ENCODE assay signal across 24 cellular contexts in the genomic region with DNA sequence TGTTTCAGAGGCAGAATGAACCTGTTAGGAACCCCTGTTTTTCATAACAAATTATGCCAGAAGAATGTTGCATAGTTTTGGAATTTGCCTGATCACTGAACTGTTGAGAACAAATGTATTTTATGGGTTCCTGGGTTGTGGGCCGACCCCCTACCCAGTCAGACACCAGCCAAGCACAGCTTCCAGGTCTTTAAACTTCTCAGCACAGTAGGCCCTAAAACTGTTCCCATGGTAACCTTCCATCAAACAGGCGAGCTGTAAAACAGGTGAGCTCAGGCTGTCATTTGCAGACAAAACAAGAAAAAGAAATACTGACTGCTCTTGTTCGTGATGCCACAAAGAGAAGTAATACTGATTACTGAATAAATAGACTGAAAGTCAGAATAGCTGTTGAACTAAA.
"Had no signal": no experiment of that assay in that cellular context is flagged by ENCODE, and none has a peak within 500 bp of the region (broad histone marks: within the 10 kb centered on the region; RNA-seq: fewer than 3 reads in every experiment).

No MANE protein-coding gene starts in this region.

- H3K4me2 ChIP-seq: PC-9 had no signal

- H3K27ac ChIP-seq: PC-9 had no signal

- H3K9me3 ChIP-seq: MG63 had no signal

- ATAC-seq: activated CD4-positive, alpha-beta T cell treated with anti-CD3 and anti-CD28 coated beads for 36 hours; activated T-helper 17 cell treated with anti-CD3 and anti-CD28 coated beads, Interleukin-2, amount 50 U/mL, for 72 hours had no signal

- H3K36me3 ChIP-seq: MG63 had no signal

- H3K4me3 ChIP-seq: MG63, PC-9 had no signal

- DNase-seq: activated CD4-positive, alpha-beta memory T cell treated with anti-CD3 and anti-CD28 coated beads, Interleukin-2, amount 10 ng/mL, durations not matched to agents 7 days and 5 days; activated CD4-positive, alpha-beta T cell treated with anti-CD3 and anti-CD28 coated beads for 36 hours; activated CD4-positive, alpha-beta T cell treated with anti-CD3 and anti-CD28 coated beads, Interleukin-2, amount 50 U/mL, for 1 hour; activated gamma-delta T cell; activated naive CD4-positive, alpha-beta T cell treated with anti-CD3 and anti-CD28 coated beads for 36 hours; activated T-cell treated with anti-CD3 and anti-CD28 coated beads for 4 hours; activated T-cell treated with anti-CD3 and anti-CD28 coated beads, Interleukin-2, amount 50 U/mL, for 48 hours; amygdala; MG63; MV-4-11; NCI-H1092 treated with DMSO at 0.1 percent for 48 hours; NCI-H1694 treated with DMSO at 0.1 percent for 48 hours; NCI-H2029 treated with DMSO at 0.1 percent for 48 hours; NCI-H2171; NCI-H2227 treated with DMSO at 0.1 percent for 48 hours; NCI-H446 treated with DMSO at 0.1 percent for 48 hours; NCI-H524 treated with DMSO at 0.1 percent for 48 hours; PC-9; SHP77 treated with DMSO at 0.1 percent for 48 hours; T-helper 2 cell; T1000 had no signal

- FAIRE-seq: astrocyte, TTC549 had no signal

- H3K27me3 ChIP-seq: MG63 had no signal
